ENCODE assay signal across 8 cellular contexts in the genomic region with DNA sequence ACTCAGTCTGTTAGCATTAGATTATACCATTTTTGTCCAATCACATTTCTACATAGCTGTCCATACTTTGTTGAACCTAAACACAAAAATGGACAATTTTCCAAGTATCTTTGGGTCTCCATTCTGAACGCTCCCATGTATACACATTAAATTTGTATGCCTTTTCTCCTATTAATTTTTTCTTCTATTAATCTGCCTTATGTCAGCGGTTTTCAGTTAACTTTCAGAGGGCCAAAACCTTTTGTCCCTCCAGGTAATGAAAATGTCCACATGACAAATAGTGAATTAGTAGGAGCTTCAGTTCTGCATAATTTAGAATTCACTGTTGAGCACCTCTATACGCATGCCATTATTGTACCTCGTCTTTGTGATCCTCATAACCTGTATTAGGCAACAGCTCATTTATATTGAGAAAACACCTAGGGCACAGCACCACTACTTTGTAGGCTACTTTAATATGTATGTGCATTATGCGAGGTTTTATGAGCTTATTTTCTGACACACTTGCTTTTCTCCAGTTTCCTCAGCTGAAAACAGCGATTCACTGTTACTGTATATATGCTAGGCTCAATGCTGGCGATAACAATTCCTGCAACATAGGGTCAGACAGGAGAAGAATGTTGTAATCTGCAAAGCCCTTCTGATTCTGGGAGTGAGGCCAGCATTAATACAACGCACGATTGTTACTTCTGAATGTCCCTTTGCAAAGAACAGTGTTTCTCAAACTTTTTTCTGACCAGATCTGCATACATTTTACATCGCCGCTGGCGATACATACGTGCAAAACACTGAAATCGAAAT. TPM values are rescaled to one million over a fixed set of nuclear protein-coding genes. Genes with fewer than 3 reads are reported as not detected.
DNase-seq lines count a peak whose midpoint lies in the region; ATAC-seq and TF ChIP-seq lines count a peak whose summit lies in the region.

No MANE protein-coding gene starts in this region.

- peak in 1 of 3 donors; percentile 9 for DNase-seq in CD4-positive, CD25-positive, alpha-beta regulatory T cell
- DNase-seq in MG63 (peak; percentile 56), breast epithelium (ENCODE audit: low spot score in 2 of 2) (peak in 1 of 2 donors; percentile 45), tibial nerve (ENCODE audit: low spot score in 2 of 2) (peak in 1 of 2 donors; percentile 66), GM10266 (ENCODE audit: extremely low spot score) (no peak)
- no peak for DNase-seq in stimulated activated CD4-positive, alpha-beta T cell treated with anti-CD3 and anti-CD28 coated beads, Interleukin-1b, Interleukin-23, amount 100 ng/mL, for 48 hours

- peaks cover 2% of the 10 kb centered on the region for H3K27me3 ChIP-seq in CD4-positive, CD25-positive, alpha-beta regulatory T cell (ENCODE audit: control insufficient read depth, insufficient read depth, low read length)
- H3K27me3 ChIP-seq in MG63 (no peaks in the 10 kb centered on the region), breast epithelium (no peaks in the 10 kb centered on the region), layer of hippocampus (ENCODE audit: control insufficient read depth, insufficient read depth, low read length) (no peaks in the 10 kb centered on the region), tibial nerve (no peaks in the 10 kb centered on the region)

- TF ChIP-seq EP300 in tibial nerve (IDR thresholded peaks at IDR 0.05), result peak in 1 of 2 donors; percentile 4

- H3K9me3 ChIP-seq in CD4-positive, CD25-positive, alpha-beta regulatory T cell (ENCODE audit: control insufficient read depth in 2 of 2, low read length in 2 of 2), result no peaks in the 10 kb centered on the region
- no peaks in the 10 kb centered on the region for H3K9me3 ChIP-seq in MG63
- H3K9me3 ChIP-seq in breast epithelium, result no peaks in the 10 kb centered on the region
- H3K9me3 ChIP-seq in tibial nerve, result no peaks in the 10 kb centered on the region

- no peaks in the 10 kb centered on the region for H3K36me3 Mint-ChIP-seq in CD4-positive, CD25-positive, alpha-beta regulatory T cell

- no peak overlapping the region for H3K4me3 Mint-ChIP-seq in CD4-positive, CD25-positive, alpha-beta regulatory T cell

- peaks cover 11% of the 10 kb centered on the region for H3K27me3 Mint-ChIP-seq in CD4-positive, CD25-positive, alpha-beta regulatory T cell

- intact Hi-C loops in breast epithelium (cut with DNase I; ENCODE audit: low total_unique reads), result no loop called here

- ATAC-seq in CD4-positive, CD25-positive, alpha-beta regulatory T cell (ENCODE audit: low read depth in 2 of 2), result no peak
- no peak for ATAC-seq in GM21737 (IDR thresholded peaks at IDR 0.05; ENCODE audit: unreplicated experiment)

- peaks cover 18 to 37% (median 25%) of the 10 kb centered on the region in 4 donors for H3K4me1 Mint-ChIP-seq in CD4-positive, CD25-positive, alpha-beta regulatory T cell

- H3K4me3 ChIP-seq in CD4-positive, CD25-positive, alpha-beta regulatory T cell (ENCODE audit: low read depth, low read length), result peak overlapping the region; percentile 96
- H3K4me3 ChIP-seq in MG63, result peak overlapping the region; percentile 94
- peak overlapping the region; percentile 88 to 97 (median 93) for H3K4me3 ChIP-seq in breast epithelium
- peak overlapping the region; percentile 45 to 96 (median 74) for H3K4me3 ChIP-seq in tibial nerve

- TF ChIP-seq CTCF in breast epithelium (IDR thresholded peaks at IDR 0.05), result no peak
- no peak for TF ChIP-seq CTCF in tibial nerve (IDR thresholded peaks at IDR 0.05)
- TF ChIP-seq CTCF in GM10266 (IDR thresholded peaks at IDR 0.05; ENCODE audit: control insufficient read depth, insufficient read depth, low read depth, missing control alignments), result no peak

- H3K9me3 Mint-ChIP-seq in CD4-positive, CD25-positive, alpha-beta regulatory T cell, result no peaks in the 10 kb centered on the region

- peaks cover 25% of the 10 kb centered on the region for H3K4me1 ChIP-seq in CD4-positive, CD25-positive, alpha-beta regulatory T cell (ENCODE audit: control insufficient read depth, insufficient read depth, low read length, poor library complexity, severe bottlenecking)
- H3K4me1 ChIP-seq in breast epithelium (peaks cover 0 to 9% of the 10 kb centered on the region in 2 donors), tibial nerve (peaks cover 0 to 51% (median 29%) of the 10 kb centered on the region in 4 donors)

- no peak overlapping the region for H3K27ac Mint-ChIP-seq in CD4-positive, CD25-positive, alpha-beta regulatory T cell

- peak overlapping the region; percentile 80 for H3K27ac ChIP-seq in CD4-positive, CD25-positive, alpha-beta regulatory T cell (ENCODE audit: insufficient read depth, low read length, poor library complexity, severe bottlenecking)
- H3K27ac ChIP-seq in breast epithelium (peak overlapping the region; percentile 89 to 92), layer of hippocampus (ENCODE audit: low read depth, low read length) (peak overlapping the region; percentile 96), tibial nerve (peak overlapping the region; percentile 90 to 94 (median 91))

- no peaks in the 10 kb centered on the region for H3K36me3 ChIP-seq in CD4-positive, CD25-positive, alpha-beta regulatory T cell (ENCODE audit: control insufficient read depth, insufficient read depth, low read length)
- no peaks in the 10 kb centered on the region for H3K36me3 ChIP-seq in MG63
- no peaks in the 10 kb centered on the region for H3K36me3 ChIP-seq in breast epithelium
- H3K36me3 ChIP-seq in tibial nerve, result no peaks in the 10 kb centered on the region

- no peak for TF ChIP-seq POLR2A in breast epithelium (IDR thresholded peaks at IDR 0.05)
- TF ChIP-seq POLR2A in tibial nerve (IDR thresholded peaks at IDR 0.05), result no peak

- WGBS in tibial nerve, 2 donors, result 22 to 25% methylated on average over 14 of the region's 14 CpGs

RNA-seq across cellular contexts. Expression of a gene that starts 1.1 kb away (rescaled TPM):
- 19.4 TPM for total RNA-seq in CD4-positive, CD25-positive, alpha-beta regulatory T cell
- polyA plus RNA-seq in CD4-positive, CD25-positive, alpha-beta regulatory T cell, result 10 to 100 TPM; 15.3 to 21.6 (median 18.9) TPM
- 39.3 and 56.5 TPM in 2 replicates for total RNA-seq in MG63 (2014; rRNA removed; shearing (Covaris generic); ENCODE audit: low replicate concordance)
- total RNA-seq in breast epithelium (10 to 100 TPM; 22.2 to 60.3 (median 36.1) TPM), tibial nerve (10 to 100 TPM; 37.9 to 90.2 (median 51.9) TPM)
